In the genomic region with DNA sequence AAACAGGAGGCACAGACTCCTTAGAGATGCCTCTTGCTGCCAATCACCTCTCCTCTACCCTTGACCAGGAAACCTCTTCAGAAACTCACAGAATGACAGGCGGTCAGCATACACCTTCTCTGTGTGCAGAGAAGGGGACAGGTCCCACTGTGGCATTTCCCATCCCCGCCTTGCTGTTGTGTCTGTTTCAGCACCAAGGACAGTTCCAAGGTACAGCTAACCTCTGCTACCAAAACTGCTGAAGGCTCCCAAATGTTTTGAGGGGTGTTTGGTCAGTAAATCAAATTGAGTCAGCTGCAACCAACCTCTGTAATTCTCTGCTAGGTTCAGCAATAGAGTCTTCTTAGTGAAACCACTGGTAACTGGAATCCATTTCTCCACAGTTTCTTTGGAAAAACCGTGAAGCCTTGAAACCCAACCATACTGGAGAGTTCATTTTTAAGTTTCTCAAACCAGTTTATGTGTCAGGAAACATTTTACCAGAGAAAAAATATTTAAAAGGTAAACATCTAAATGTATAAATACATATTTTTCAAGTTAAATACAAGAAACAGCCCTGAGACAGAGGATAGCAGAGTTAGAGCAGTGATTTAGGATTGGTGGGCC, we compare ENCODE assay signal across 1 cellular context.
TF ChIP-seq lines count a peak whose summit lies in the region.

No MANE protein-coding gene starts in this region.

TF ChIP-seq in HepG2, 621 proteins besides CTCF, POLR2A, EP300 and RAD21 (continued from another document and continues in another):
- TF ChIP-seq, protein P1, sequence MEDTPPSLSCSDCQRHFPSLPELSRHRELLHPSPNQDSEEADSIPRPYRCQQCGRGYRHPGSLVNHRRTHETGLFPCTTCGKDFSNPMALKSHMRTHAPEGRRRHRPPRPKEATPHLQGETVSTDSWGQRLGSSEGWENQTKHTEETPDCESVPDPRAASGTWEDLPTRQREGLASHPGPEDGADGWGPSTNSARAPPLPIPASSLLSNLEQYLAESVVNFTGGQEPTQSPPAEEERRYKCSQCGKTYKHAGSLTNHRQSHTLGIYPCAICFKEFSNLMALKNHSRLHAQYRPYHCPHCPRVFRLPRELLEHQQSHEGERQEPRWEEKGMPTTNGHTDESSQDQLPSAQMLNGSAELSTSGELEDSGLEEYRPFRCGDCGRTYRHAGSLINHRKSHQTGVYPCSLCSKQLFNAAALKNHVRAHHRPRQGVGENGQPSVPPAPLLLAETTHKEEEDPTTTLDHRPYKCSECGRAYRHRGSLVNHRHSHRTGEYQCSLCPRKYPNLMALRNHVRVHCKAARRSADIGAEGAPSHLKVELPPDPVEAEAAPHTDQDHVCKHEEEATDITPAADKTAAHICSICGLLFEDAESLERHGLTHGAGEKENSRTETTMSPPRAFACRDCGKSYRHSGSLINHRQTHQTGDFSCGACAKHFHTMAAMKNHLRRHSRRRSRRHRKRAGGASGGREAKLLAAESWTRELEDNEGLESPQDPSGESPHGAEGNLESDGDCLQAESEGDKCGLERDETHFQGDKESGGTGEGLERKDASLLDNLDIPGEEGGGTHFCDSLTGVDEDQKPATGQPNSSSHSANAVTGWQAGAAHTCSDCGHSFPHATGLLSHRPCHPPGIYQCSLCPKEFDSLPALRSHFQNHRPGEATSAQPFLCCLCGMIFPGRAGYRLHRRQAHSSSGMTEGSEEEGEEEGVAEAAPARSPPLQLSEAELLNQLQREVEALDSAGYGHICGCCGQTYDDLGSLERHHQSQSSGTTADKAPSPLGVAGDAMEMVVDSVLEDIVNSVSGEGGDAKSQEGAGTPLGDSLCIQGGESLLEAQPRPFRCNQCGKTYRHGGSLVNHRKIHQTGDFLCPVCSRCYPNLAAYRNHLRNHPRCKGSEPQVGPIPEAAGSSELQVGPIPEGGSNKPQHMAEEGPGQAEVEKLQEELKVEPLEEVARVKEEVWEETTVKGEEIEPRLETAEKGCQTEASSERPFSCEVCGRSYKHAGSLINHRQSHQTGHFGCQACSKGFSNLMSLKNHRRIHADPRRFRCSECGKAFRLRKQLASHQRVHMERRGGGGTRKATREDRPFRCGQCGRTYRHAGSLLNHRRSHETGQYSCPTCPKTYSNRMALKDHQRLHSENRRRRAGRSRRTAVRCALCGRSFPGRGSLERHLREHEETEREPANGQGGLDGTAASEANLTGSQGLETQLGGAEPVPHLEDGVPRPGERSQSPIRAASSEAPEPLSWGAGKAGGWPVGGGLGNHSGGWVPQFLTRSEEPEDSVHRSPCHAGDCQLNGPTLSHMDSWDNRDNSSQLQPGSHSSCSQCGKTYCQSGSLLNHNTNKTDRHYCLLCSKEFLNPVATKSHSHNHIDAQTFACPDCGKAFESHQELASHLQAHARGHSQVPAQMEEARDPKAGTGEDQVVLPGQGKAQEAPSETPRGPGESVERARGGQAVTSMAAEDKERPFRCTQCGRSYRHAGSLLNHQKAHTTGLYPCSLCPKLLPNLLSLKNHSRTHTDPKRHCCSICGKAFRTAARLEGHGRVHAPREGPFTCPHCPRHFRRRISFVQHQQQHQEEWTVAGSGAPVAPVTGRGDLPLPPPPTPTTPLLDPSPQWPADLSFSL (CRISPR knock-in tag; IDR thresholded peaks at IDR 0.05) = no peak
- TF ChIP-seq SP5 (CRISPR knock-in tag; IDR thresholded peaks at IDR 0.05; ENCODE audit: borderline replicate concordance, low read depth) (no peak), ZBTB38 (CRISPR knock-in tag; IDR thresholded peaks at IDR 0.05) (no peak), ZNF468 (CRISPR knock-in tag; IDR thresholded peaks at IDR 0.05) (no peak), EHMT2 (IDR thresholded peaks at IDR 0.05; ENCODE audit: borderline replicate concordance, low read depth, low read length) (peak; percentile 97), NKX3-1 (CRISPR knock-in tag; IDR thresholded peaks at IDR 0.05) (0 out of 2 replicates have a peak, but pooled peaks have one; percentile 39), U2AF2 (IDR thresholded peaks at IDR 0.05; ENCODE audit: low read depth, low read length) (no peak), HMG20B (CRISPR knock-in tag; conservative IDR thresholded peaks at IDR 0.05) (no peak), PHF8 (CRISPR knock-in tag; IDR thresholded peaks at IDR 0.05) (no peak), ELF3 (CRISPR knock-in tag; IDR thresholded peaks at IDR 0.05) (0 out of 2 replicates have a peak, but pooled peaks have one; percentile 19), HOXD1 (CRISPR knock-in tag; IDR thresholded peaks at IDR 0.05) (no peak), MED1 (CRISPR knock-in tag; IDR thresholded peaks at IDR 0.05) (no peak), ZNF790 (CRISPR knock-in tag; IDR thresholded peaks at IDR 0.05; ENCODE audit: borderline replicate concordance) (no peak), ZNF430 (CRISPR knock-in tag; IDR thresholded peaks at IDR 0.05) (peak; percentile 46; the same call in 1 of the 2 replicates), NFYB (CRISPR knock-in tag; IDR thresholded peaks at IDR 0.05) (no peak), TGIF2 (CRISPR knock-in tag; IDR thresholded peaks at IDR 0.05) (peak; percentile 81; the same call in 1 of the 2 replicates), ZNF441 (CRISPR knock-in tag; IDR thresholded peaks at IDR 0.05; ENCODE audit: borderline replicate concordance) (peak; percentile 44; the same call in 1 of the 2 replicates), ZSCAN21 (CRISPR knock-in tag; IDR thresholded peaks at IDR 0.05; ENCODE audit: borderline replicate concordance) (no peak), MAFK (conservative IDR thresholded peaks at IDR 0.05 in 1 of 2, IDR thresholded peaks at IDR 0.05 in 1 of 2; ENCODE audit: low read length in 2 of 2) (no peak), ZMYM2 (CRISPR knock-in tag; IDR thresholded peaks at IDR 0.05) (no peak), ZNF768 (CRISPR knock-in tag; IDR thresholded peaks at IDR 0.05) (no peak), ZNF329 (CRISPR knock-in tag; IDR thresholded peaks at IDR 0.05; ENCODE audit: low read depth) (no peak), HOXA5 (CRISPR knock-in tag; IDR thresholded peaks at IDR 0.05) (0 out of 2 replicates have a peak, but pooled peaks have one; percentile 32), SRSF9 (IDR thresholded peaks at IDR 0.05; ENCODE audit: borderline replicate concordance, insufficient read depth, low read depth, low read length, poor library complexity, severe bottlenecking) (no peak), ZFP1 (CRISPR knock-in tag; IDR thresholded peaks at IDR 0.05) (no peak), BORCS8-MEF2B (CRISPR knock-in tag; IDR thresholded peaks at IDR 0.05) (peak; percentile 41; the same call in 1 of the 2 replicates), ZNF207 (IDR thresholded peaks at IDR 0.05; ENCODE audit: borderline replicate concordance) (no peak), HES4 (CRISPR knock-in tag; IDR thresholded peaks at IDR 0.05; ENCODE audit: borderline replicate concordance) (no peak), KDM3A (CRISPR knock-in tag; IDR thresholded peaks at IDR 0.05; ENCODE audit: low read depth) (no peak)
- TF ChIP-seq, protein P2, sequence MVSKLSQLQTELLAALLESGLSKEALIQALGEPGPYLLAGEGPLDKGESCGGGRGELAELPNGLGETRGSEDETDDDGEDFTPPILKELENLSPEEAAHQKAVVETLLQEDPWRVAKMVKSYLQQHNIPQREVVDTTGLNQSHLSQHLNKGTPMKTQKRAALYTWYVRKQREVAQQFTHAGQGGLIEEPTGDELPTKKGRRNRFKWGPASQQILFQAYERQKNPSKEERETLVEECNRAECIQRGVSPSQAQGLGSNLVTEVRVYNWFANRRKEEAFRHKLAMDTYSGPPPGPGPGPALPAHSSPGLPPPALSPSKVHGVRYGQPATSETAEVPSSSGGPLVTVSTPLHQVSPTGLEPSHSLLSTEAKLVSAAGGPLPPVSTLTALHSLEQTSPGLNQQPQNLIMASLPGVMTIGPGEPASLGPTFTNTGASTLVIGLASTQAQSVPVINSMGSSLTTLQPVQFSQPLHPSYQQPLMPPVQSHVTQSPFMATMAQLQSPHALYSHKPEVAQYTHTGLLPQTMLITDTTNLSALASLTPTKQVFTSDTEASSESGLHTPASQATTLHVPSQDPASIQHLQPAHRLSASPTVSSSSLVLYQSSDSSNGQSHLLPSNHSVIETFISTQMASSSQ (IDR thresholded peaks at IDR 0.05; ENCODE audit: low read depth) = no peak
- TF ChIP-seq, protein P2 (CRISPR knock-in tag; IDR thresholded peaks at IDR 0.05; ENCODE audit: borderline replicate concordance) = no peak
- TF ChIP-seq, protein P3, sequence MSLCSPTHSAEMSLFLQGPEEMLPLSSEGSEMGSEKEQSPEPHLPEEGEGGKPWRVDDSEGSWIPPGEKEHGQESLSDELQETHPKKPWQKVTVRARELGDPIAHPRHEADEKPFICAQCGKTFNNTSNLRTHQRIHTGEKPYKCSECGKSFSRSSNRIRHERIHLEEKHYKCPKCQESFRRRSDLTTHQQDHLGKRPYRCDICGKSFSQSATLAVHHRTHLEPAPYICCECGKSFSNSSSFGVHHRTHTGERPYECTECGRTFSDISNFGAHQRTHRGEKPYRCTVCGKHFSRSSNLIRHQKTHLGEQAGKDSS (CRISPR knock-in tag; IDR thresholded peaks at IDR 0.05; ENCODE audit: borderline replicate concordance, low read depth) = no peak
- TF ChIP-seq, protein P4, sequence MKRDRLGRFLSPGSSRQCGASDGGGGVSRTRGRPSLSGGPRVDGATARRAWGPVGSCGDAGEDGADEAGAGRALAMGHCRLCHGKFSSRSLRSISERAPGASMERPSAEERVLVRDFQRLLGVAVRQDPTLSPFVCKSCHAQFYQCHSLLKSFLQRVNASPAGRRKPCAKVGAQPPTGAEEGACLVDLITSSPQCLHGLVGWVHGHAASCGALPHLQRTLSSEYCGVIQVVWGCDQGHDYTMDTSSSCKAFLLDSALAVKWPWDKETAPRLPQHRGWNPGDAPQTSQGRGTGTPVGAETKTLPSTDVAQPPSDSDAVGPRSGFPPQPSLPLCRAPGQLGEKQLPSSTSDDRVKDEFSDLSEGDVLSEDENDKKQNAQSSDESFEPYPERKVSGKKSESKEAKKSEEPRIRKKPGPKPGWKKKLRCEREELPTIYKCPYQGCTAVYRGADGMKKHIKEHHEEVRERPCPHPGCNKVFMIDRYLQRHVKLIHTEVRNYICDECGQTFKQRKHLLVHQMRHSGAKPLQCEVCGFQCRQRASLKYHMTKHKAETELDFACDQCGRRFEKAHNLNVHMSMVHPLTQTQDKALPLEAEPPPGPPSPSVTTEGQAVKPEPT (CRISPR knock-in tag; IDR thresholded peaks at IDR 0.05; ENCODE audit: low read depth) = no peak
- TF ChIP-seq, protein P5, sequence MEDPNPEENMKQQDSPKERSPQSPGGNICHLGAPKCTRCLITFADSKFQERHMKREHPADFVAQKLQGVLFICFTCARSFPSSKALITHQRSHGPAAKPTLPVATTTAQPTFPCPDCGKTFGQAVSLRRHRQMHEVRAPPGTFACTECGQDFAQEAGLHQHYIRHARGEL (CRISPR knock-in tag; IDR thresholded peaks at IDR 0.05) = no peak
- TF ChIP-seq, protein P6, sequence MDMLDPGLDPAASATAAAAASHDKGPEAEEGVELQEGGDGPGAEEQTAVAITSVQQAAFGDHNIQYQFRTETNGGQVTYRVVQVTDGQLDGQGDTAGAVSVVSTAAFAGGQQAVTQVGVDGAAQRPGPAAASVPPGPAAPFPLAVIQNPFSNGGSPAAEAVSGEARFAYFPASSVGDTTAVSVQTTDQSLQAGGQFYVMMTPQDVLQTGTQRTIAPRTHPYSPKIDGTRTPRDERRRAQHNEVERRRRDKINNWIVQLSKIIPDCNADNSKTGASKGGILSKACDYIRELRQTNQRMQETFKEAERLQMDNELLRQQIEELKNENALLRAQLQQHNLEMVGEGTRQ (IDR thresholded peaks at IDR 0.05; ENCODE audit: low read depth, low read length) = no peak
- TF ChIP-seq, protein P6 (CRISPR knock-in tag; IDR thresholded peaks at IDR 0.05; ENCODE audit: borderline replicate concordance) = no peak
- TF ChIP-seq, protein P7, sequence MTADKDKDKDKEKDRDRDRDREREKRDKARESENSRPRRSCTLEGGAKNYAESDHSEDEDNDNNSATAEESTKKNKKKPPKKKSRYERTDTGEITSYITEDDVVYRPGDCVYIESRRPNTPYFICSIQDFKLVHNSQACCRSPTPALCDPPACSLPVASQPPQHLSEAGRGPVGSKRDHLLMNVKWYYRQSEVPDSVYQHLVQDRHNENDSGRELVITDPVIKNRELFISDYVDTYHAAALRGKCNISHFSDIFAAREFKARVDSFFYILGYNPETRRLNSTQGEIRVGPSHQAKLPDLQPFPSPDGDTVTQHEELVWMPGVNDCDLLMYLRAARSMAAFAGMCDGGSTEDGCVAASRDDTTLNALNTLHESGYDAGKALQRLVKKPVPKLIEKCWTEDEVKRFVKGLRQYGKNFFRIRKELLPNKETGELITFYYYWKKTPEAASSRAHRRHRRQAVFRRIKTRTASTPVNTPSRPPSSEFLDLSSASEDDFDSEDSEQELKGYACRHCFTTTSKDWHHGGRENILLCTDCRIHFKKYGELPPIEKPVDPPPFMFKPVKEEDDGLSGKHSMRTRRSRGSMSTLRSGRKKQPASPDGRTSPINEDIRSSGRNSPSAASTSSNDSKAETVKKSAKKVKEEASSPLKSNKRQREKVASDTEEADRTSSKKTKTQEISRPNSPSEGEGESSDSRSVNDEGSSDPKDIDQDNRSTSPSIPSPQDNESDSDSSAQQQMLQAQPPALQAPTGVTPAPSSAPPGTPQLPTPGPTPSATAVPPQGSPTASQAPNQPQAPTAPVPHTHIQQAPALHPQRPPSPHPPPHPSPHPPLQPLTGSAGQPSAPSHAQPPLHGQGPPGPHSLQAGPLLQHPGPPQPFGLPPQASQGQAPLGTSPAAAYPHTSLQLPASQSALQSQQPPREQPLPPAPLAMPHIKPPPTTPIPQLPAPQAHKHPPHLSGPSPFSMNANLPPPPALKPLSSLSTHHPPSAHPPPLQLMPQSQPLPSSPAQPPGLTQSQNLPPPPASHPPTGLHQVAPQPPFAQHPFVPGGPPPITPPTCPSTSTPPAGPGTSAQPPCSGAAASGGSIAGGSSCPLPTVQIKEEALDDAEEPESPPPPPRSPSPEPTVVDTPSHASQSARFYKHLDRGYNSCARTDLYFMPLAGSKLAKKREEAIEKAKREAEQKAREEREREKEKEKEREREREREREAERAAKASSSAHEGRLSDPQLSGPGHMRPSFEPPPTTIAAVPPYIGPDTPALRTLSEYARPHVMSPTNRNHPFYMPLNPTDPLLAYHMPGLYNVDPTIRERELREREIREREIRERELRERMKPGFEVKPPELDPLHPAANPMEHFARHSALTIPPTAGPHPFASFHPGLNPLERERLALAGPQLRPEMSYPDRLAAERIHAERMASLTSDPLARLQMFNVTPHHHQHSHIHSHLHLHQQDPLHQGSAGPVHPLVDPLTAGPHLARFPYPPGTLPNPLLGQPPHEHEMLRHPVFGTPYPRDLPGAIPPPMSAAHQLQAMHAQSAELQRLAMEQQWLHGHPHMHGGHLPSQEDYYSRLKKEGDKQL (CRISPR knock-in tag; IDR thresholded peaks at IDR 0.05; ENCODE audit: low read depth) = no peak
